Comparison of ENCODE assay signal across 2 cellular contexts in the genomic region with DNA sequence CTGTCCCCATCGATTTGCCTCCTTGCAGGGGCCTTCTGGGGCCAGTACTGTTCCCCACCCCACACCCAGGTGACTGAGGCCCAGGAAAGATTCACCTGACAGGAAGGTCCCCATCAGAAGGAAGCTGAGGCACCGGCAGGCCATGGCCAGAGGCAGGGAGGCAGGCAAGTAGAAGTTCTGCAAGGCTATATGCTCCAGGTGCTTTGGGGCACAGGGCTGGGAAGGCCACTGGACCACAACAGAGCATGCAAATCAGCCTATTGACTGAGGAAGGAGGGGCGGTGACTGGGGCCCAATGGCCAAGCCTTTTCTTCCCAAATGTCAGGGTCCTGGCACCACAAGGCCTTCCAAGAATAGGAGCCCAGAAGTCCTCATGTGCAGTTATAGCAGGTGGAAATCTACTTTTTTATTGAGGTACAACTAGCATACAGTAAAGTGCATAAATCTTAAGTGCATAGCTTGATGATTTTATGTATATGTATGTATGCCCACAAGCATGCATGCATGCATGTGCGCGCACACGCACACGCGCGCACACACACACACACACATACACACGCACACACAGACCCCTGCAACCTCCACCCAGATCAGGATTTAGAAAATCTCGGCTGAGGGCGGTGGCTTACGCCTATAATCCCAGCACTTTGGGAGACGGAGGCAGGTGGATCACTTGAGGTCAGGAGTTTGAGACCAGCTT.
A peak's percentile ranks its signal among the peaks of the same experiment; 100 is the strongest.
TF ChIP-seq lines count a peak whose summit lies in the region.

A gene with protein sequence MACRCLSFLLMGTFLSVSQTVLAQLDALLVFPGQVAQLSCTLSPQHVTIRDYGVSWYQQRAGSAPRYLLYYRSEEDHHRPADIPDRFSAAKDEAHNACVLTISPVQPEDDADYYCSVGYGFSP (minus strand): TSS at position 206 of the 700 bp plus-strand sequence. CDS start 62 bp downstream, at position 144.

TF ChIP-seq in IMR-90, 13 proteins besides CTCF, POLR2A, EP300 and RAD21:
- TF ChIP-seq CHD1 (IDR thresholded peaks at IDR 0.05; ENCODE audit: low read depth, low read length) (no peak), FOS (IDR thresholded peaks at IDR 0.05; ENCODE audit: low read depth, low read length) (no peak), RFX5 (IDR thresholded peaks at IDR 0.05; ENCODE audit: low read depth, low read length) (no peak), CEBPB (IDR thresholded peaks at IDR 0.05; ENCODE audit: low read depth, low read length) (no peak), MAZ (IDR thresholded peaks at IDR 0.05; ENCODE audit: borderline replicate concordance, low read depth, low read length) (no peak), NFE2L2 (IDR thresholded peaks at IDR 0.05; ENCODE audit: low read depth, low read length) (no peak), SMC3 (IDR thresholded peaks at IDR 0.05; ENCODE audit: low read depth, low read length) (no peak), MXI1 (IDR thresholded peaks at IDR 0.05; ENCODE audit: borderline replicate concordance, low read depth, low read length) (no peak), BHLHE40 (IDR thresholded peaks at IDR 0.05; ENCODE audit: low read depth, low read length) (no peak), RCOR1 (IDR thresholded peaks at IDR 0.05; ENCODE audit: insufficient replicate concordance, low read length) (no peak), MAFK (IDR thresholded peaks at IDR 0.05; ENCODE audit: low read depth, low read length) (no peak)
- TF ChIP-seq, protein P1, sequence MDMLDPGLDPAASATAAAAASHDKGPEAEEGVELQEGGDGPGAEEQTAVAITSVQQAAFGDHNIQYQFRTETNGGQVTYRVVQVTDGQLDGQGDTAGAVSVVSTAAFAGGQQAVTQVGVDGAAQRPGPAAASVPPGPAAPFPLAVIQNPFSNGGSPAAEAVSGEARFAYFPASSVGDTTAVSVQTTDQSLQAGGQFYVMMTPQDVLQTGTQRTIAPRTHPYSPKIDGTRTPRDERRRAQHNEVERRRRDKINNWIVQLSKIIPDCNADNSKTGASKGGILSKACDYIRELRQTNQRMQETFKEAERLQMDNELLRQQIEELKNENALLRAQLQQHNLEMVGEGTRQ (IDR thresholded peaks at IDR 0.05; ENCODE audit: low read depth, low read length): no peak
- TF ChIP-seq, protein P2, sequence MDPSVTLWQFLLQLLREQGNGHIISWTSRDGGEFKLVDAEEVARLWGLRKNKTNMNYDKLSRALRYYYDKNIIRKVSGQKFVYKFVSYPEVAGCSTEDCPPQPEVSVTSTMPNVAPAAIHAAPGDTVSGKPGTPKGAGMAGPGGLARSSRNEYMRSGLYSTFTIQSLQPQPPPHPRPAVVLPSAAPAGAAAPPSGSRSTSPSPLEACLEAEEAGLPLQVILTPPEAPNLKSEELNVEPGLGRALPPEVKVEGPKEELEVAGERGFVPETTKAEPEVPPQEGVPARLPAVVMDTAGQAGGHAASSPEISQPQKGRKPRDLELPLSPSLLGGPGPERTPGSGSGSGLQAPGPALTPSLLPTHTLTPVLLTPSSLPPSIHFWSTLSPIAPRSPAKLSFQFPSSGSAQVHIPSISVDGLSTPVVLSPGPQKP (IDR thresholded peaks at IDR 0.05; ENCODE audit: borderline replicate concordance, low read depth, low read length): no peak
TF ChIP-seq in IMR-90: peak in this region for 0.

TF ChIP-seq in GM12878, 131 proteins besides CTCF, POLR2A, EP300 and RAD21:
- TF ChIP-seq POU2F2 (IDR thresholded peaks at IDR 0.05; ENCODE audit: borderline replicate concordance, low read depth, low read length): peak; percentile 43; the same call in 1 of the 3 replicates
- no peak for TF ChIP-seq TCF12 (IDR thresholded peaks at IDR 0.05; ENCODE audit: low read depth, low read length)
- TF ChIP-seq, protein P3, sequence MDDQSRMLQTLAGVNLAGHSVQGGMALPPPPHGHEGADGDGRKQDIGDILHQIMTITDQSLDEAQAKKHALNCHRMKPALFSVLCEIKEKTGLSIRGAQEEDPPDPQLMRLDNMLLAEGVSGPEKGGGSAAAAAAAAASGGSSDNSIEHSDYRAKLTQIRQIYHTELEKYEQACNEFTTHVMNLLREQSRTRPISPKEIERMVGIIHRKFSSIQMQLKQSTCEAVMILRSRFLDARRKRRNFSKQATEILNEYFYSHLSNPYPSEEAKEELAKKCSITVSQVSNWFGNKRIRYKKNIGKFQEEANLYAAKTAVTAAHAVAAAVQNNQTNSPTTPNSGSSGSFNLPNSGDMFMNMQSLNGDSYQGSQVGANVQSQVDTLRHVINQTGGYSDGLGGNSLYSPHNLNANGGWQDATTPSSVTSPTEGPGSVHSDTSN (IDR thresholded peaks at IDR 0.05; ENCODE audit: insufficient replicate concordance, low read depth, low read length): no peak
- TF ChIP-seq CEBPB (IDR thresholded peaks at IDR 0.05; ENCODE audit: borderline replicate concordance in 1 of 2, low read depth in 2 of 2, low read length in 2 of 2): no peak
- no peak for TF ChIP-seq CBX5 (IDR thresholded peaks at IDR 0.05; ENCODE audit: low read depth)
- no peak for TF ChIP-seq POLR2AphosphoS2 (IDR thresholded peaks at IDR 0.05; ENCODE audit: low read depth, low read length)
- no peak for TF ChIP-seq RELA (IDR thresholded peaks at IDR 0.05; ENCODE audit: borderline replicate concordance, partially characterized antibody)
- TF ChIP-seq, protein P4, sequence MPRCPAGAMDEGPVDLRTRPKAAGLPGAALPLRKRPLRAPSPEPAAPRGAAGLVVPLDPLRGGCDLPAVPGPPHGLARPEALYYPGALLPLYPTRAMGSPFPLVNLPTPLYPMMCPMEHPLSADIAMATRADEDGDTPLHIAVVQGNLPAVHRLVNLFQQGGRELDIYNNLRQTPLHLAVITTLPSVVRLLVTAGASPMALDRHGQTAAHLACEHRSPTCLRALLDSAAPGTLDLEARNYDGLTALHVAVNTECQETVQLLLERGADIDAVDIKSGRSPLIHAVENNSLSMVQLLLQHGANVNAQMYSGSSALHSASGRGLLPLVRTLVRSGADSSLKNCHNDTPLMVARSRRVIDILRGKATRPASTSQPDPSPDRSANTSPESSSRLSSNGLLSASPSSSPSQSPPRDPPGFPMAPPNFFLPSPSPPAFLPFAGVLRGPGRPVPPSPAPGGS (IDR thresholded peaks at IDR 0.05; ENCODE audit: borderline replicate concordance, insufficient read depth, low read depth, low read length, poor library complexity, severe bottlenecking): peak; percentile 61
